11 cellular contexts compared by ENCODE assay signal in genomic region chrX:38233891-38234807, GRCh38. TPM values are rescaled to one million over a fixed set of nuclear protein-coding genes. Genes with fewer than 3 reads are reported as not detected.
DNase-seq lines count a peak whose midpoint lies in the region; ATAC-seq and TF ChIP-seq lines count a peak whose summit lies in the region.
"Had no signal": no experiment of that assay in that cellular context is flagged by ENCODE, and none has a peak within 500 bp of the region (broad histone marks: within the 10 kb centered on the region; RNA-seq: fewer than 3 reads in every experiment).

No MANE protein-coding gene starts in this region.

- no peak for ATAC-seq in HG03571 (IDR thresholded peaks at IDR 0.05; ENCODE audit: unreplicated experiment)

- H3K36me3 ChIP-seq in kidney epithelial cell (ENCODE audit: control insufficient read depth, insufficient read depth, low read length) (no peaks in the 10 kb centered on the region), tibial artery (no peaks in the 10 kb centered on the region)

- H3K9me3 ChIP-seq in tibial artery, result no peaks in the 10 kb centered on the region

- no peaks in the 10 kb centered on the region for H3K27me3 ChIP-seq in kidney epithelial cell (ENCODE audit: control insufficient read depth, insufficient read depth, low read length)
- no peaks in the 10 kb centered on the region for H3K27me3 ChIP-seq in tibial artery

- H3K4me1 ChIP-seq in tibial artery, result peaks cover 0 to 23% (median 3%) of the 10 kb centered on the region in 4 donors

- peak overlapping the region; percentile 22 to 28 for H3K27ac ChIP-seq in tibial artery

- intact Hi-C loops in tibial artery (cut with DNase I; ENCODE audit: low total_unique reads), result no loop called here

- peak; percentile 6 for DNase-seq in HuH-7 (ENCODE audit: low spot score)
- peak; percentile 86 for DNase-seq in choroid plexus epithelial cell (ENCODE audit: low read depth)
- DNase-seq in kidney epithelial cell (ENCODE audit: low read depth), result peak; percentile 38
- DNase-seq in tibial artery, result peak in 1 of 2 donors; percentile 41
- DNase-seq in activated CD4-positive, alpha-beta T cell treated with anti-CD3 and anti-CD28 coated beads, Interleukin-2, amount 50 U/mL, for 4 hours, result no peak
- no peak for DNase-seq in activated CD4-positive, alpha-beta T cell treated with anti-CD3 and anti-CD28 coated beads, Interleukin-2, amount 50 U/mL, for 48 hours
- no peak for DNase-seq in NCI-H1092 (lab: John Stamatoyannopoulos, UW)
- DNase-seq: activated CD8-positive, alpha-beta memory T cell treated with anti-CD3 and anti-CD28 coated beads, Interleukin-2, amount 50 U/mL, for 4 hours; effector CD4-positive, alpha-beta T cell; SW 1271 had no signal

- TF ChIP-seq CTCF in choroid plexus epithelial cell (conservative IDR thresholded peaks at IDR 0.05; ENCODE audit: low read depth, low read length), result no peak
- TF ChIP-seq CTCF in kidney epithelial cell (IDR thresholded peaks at IDR 0.05; ENCODE audit: insufficient read depth, low read length, poor library complexity, severe bottlenecking), result no peak
- no peak for TF ChIP-seq CTCF in tibial artery (IDR thresholded peaks at IDR 0.05)

- no peak overlapping the region for H3K4me3 ChIP-seq in choroid plexus epithelial cell (ENCODE audit: low read depth, low read length)
- H3K4me3 ChIP-seq in kidney epithelial cell (ENCODE audit: low read depth, low read length), result no peak overlapping the region
- no peak overlapping the region for H3K4me3 ChIP-seq in tibial artery

RNA-seq across cellular contexts. Expression of gene SRPX, which starts 13.5 kb away (rescaled TPM):
- total RNA-seq in kidney epithelial cell, result 14.0 and 20.6 TPM in 2 replicates

Comparison
In these comparisons a context has a peak if more than half of its experiments do, and no peak if none do; other contexts are left out.
1. DNase-seq: peak in HuH-7 (single experiment), choroid plexus epithelial cell (single experiment) and kidney epithelial cell (single experiment); none in activated CD4-positive, alpha-beta T cell treated with anti-CD3 and anti-CD28 coated beads, Interleukin-2, amount 50 U/mL, for 4 hours (0 of 2), activated CD4-positive, alpha-beta T cell treated with anti-CD3 and anti-CD28 coated beads, Interleukin-2, amount 50 U/mL, for 48 hours (0 of 2) and NCI-H1092 (single experiment).